ENCODE assay signal across 10 cellular contexts in the genomic region with DNA sequence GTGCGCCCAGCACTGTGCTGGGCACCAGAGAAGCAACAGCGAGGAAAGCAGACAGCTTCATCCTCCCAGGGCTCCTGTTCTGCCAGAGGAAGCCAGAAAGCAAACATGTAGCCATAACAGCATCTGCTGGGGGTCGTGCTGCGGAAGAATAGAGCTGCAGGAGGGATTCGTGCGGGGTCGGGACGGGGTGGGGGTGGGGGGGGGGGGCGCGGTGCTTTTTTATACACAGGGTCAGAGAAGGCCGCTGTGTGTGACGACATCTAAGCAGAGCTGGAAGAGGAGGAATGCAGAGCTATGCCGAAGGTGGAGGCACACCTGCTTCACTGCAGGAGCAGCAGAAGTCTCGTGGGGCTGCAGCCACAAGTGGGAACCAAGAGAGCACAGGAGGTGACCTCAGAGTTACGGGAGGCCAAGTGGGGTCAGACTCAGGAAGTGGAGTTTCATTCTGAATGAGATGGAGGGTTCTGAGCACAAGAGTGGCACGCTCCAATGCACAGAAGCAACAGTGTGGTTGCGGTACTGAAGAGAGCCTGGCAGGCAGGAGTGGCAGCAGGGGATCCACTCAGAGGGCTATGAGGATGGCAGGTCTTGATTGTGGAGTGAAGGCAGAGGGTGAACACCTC. TPM values are rescaled to one million over a fixed set of nuclear protein-coding genes. Genes with fewer than 3 reads are reported as not detected.
A peak's percentile ranks its signal among the peaks of the same experiment; 100 is the strongest.
DNase-seq lines count a peak whose midpoint lies in the region; ATAC-seq, FAIRE-seq and TF ChIP-seq lines count a peak whose summit lies in the region.
"Had no signal": no experiment of that assay in that cellular context is flagged by ENCODE, and none has a peak within 500 bp of the region (broad histone marks: within the 10 kb centered on the region; RNA-seq: fewer than 3 reads in every experiment).

No MANE protein-coding gene starts in this region.

- FAIRE-seq in GM12891 (lab: Jason Lieb, UNC): peak; percentile 100

- peak; percentile 76 for DNase-seq in GM12891 (ENCODE audit: insufficient read length, low spot score)
- no peak for DNase-seq in lower lobe of right lung
- DNase-seq in SK-N-SH: no peak
- DNase-seq in WERI-Rb-1: no peak
- DNase-seq in sigmoid colon: no peak
- DNase-seq: activated CD8-positive, alpha-beta memory T cell treated with anti-CD3 and anti-CD28 coated beads for 24 hours had no signal

- TF ChIP-seq EP300 in SK-N-SH (IDR thresholded peaks at IDR 0.05; ENCODE audit: borderline replicate concordance in 1 of 2, low read depth in 1 of 2, low read length in 1 of 2): no peak
- TF ChIP-seq EP300 in sigmoid colon (IDR thresholded peaks at IDR 0.05): no peak

- TF ChIP-seq RAD21 in SK-N-SH (IDR thresholded peaks at IDR 0.05; ENCODE audit: low read length): no peak

- no peak overlapping the region for H3K9ac ChIP-seq in SK-N-SH

- peak overlapping the region; percentile 17 for H3K4me3 Mint-ChIP-seq in activated T-helper 17 cell treated with anti-CD3 and anti-CD28 coated beads, Interleukin-2, amount 50 U/mL, for 72 hours

- H3K36me3 ChIP-seq in lower lobe of right lung (no peaks in the 10 kb centered on the region), SK-N-SH (replicated peaks in 1 of 2; ENCODE audit: control insufficient read depth in 1 of 2, insufficient read depth in 2 of 2, low read length in 1 of 2) (no peaks in the 10 kb centered on the region), WERI-Rb-1 (no peaks in the 10 kb centered on the region), sigmoid colon (no peaks in the 10 kb centered on the region)

- ATAC-seq in GM19328 (IDR thresholded peaks at IDR 0.05; ENCODE audit: unreplicated experiment): peak; percentile 94
- ATAC-seq in HG03097 (IDR thresholded peaks at IDR 0.05; ENCODE audit: low FRiP score, unreplicated experiment): peak; percentile 92
- ATAC-seq in activated T-helper 17 cell treated with anti-CD3 and anti-CD28 coated beads, Interleukin-2, amount 50 U/mL, for 72 hours (replicated peaks): peak; percentile 93
- no peak for ATAC-seq in lower lobe of right lung
- ATAC-seq: HCT116 had no signal

- CTCF ChIA-PET in SK-N-SH (lab: Yijun Ruan, JAX): interaction anchor here (1.0 to 6.5 kb wide), 8 partner anchors 8 to 173 kb away, joined by 3 to 39 read pairs (median 7); no protein-coding TSS in a partner anchor

- H3F3A ChIP-seq in SK-N-SH (replicated peaks; ENCODE audit: insufficient read depth): peaks cover 17% of the 10 kb centered on the region

- no peaks in the 10 kb centered on the region for H3K79me2 ChIP-seq in SK-N-SH (ENCODE audit: insufficient read depth)

- H3K9me3 ChIP-seq in lower lobe of right lung: no peaks in the 10 kb centered on the region
- H3K9me3 ChIP-seq in SK-N-SH: no peaks in the 10 kb centered on the region
- no peaks in the 10 kb centered on the region for H3K9me3 ChIP-seq in WERI-Rb-1 (ENCODE audit: severe bottlenecking)
- no peaks in the 10 kb centered on the region for H3K9me3 ChIP-seq in sigmoid colon

- POLR2A ChIA-PET in SK-N-SH (lab: Yijun Ruan, JAX): no interaction called here

- TF ChIP-seq CTCF in lower lobe of right lung (IDR thresholded peaks at IDR 0.05) (no peak), SK-N-SH (IDR thresholded peaks at IDR 0.05) (no peak), WERI-Rb-1 (IDR thresholded peaks at IDR 0.05; ENCODE audit: low read depth, low read length) (no peak), sigmoid colon (IDR thresholded peaks at IDR 0.05) (no peak)

- H3K27ac ChIP-seq in lower lobe of right lung (no peak overlapping the region), SK-N-SH (ENCODE audit: low read depth in 2 of 2, low read length in 1 of 2) (no peak overlapping the region), WERI-Rb-1 (no peak overlapping the region), sigmoid colon (no peak overlapping the region)

- H3K9me3 Mint-ChIP-seq in activated T-helper 17 cell treated with anti-CD3 and anti-CD28 coated beads, Interleukin-2, amount 50 U/mL, for 72 hours: no peaks in the 10 kb centered on the region

- H3K4me2 ChIP-seq in SK-N-SH: no peak overlapping the region

- no peak overlapping the region for H2AFZ ChIP-seq in SK-N-SH (ENCODE audit: low read depth)

- WGBS in SK-N-SH (ENCODE audit: low lambda C conversion rate): 89% methylated on average over 16 of the region's 17 CpGs
- WGBS in sigmoid colon, 2 donors: 62 to 86% methylated on average over 17 of the region's 17 CpGs

- H3K4me3 ChIP-seq in lower lobe of right lung: no peak overlapping the region
- no peak overlapping the region for H3K4me3 ChIP-seq in SK-N-SH (ENCODE audit: low read depth in 2 of 2, low read length in 1 of 2)
- no peak overlapping the region for H3K4me3 ChIP-seq in WERI-Rb-1 (ENCODE audit: low read depth, low read length)
- H3K4me3 ChIP-seq in sigmoid colon: no peak overlapping the region

- H3K9me2 ChIP-seq in SK-N-SH: no peaks in the 10 kb centered on the region

- intact Hi-C loops in lower lobe of right lung (cut with DNase I): no loop called here
- intact Hi-C loops in sigmoid colon (cut with DNase I): no loop called here

- H3K4me1 Mint-ChIP-seq in activated T-helper 17 cell treated with anti-CD3 and anti-CD28 coated beads, Interleukin-2, amount 50 U/mL, for 72 hours: peaks cover 7% of the 10 kb centered on the region

- no peaks in the 10 kb centered on the region for H3K27me3 ChIP-seq in lower lobe of right lung (ENCODE audit: low read depth)
- no peaks in the 10 kb centered on the region for H3K27me3 ChIP-seq in SK-N-SH (ENCODE audit: insufficient read depth)
- H3K27me3 ChIP-seq in WERI-Rb-1 (ENCODE audit: insufficient read depth, low read depth, severe bottlenecking): no peaks in the 10 kb centered on the region
- no peaks in the 10 kb centered on the region for H3K27me3 ChIP-seq in sigmoid colon

- TF ChIP-seq POLR2A in GM12891 (IDR thresholded peaks at IDR 0.05; ENCODE audit: low read depth, low read length) (no peak), sigmoid colon (IDR thresholded peaks at IDR 0.05) (no peak)

- H3K27me3 Mint-ChIP-seq in activated T-helper 17 cell treated with anti-CD3 and anti-CD28 coated beads, Interleukin-2, amount 50 U/mL, for 72 hours: no peaks in the 10 kb centered on the region

- H4K20me1 ChIP-seq in SK-N-SH (ENCODE audit: insufficient read depth): no peaks in the 10 kb centered on the region

- H3K36me3 Mint-ChIP-seq in activated T-helper 17 cell treated with anti-CD3 and anti-CD28 coated beads, Interleukin-2, amount 50 U/mL, for 72 hours (ENCODE audit: low read depth): no peaks in the 10 kb centered on the region

- peak overlapping the region; percentile 62 for H3K27ac Mint-ChIP-seq in activated T-helper 17 cell treated with anti-CD3 and anti-CD28 coated beads, Interleukin-2, amount 50 U/mL, for 72 hours

- H3K4me1 ChIP-seq in lower lobe of right lung: peaks cover 25% of the 10 kb centered on the region
- peaks cover 18 to 26% of the 10 kb centered on the region in 2 experiments for H3K4me1 ChIP-seq in SK-N-SH (ENCODE audit: control insufficient read depth in 1 of 2, insufficient read depth in 2 of 2, low read depth in 1 of 2, low read length in 1 of 2)
- H3K4me1 ChIP-seq in sigmoid colon: no peaks in the 10 kb centered on the region

TF ChIP-seq in GM12891, 5 proteins besides CTCF, POLR2A, EP300 and RAD21:
- TF ChIP-seq POU2F2 (IDR thresholded peaks at IDR 0.05; ENCODE audit: low read depth, low read length) (peak; percentile 81), SPI1 (IDR thresholded peaks at IDR 0.05; ENCODE audit: low read depth, low read length) (peak; percentile 83), PAX5 (IDR thresholded peaks at IDR 0.05; ENCODE audit: insufficient read depth, low read length, severe bottlenecking) (peak; percentile 95), POLR2AphosphoS5 (IDR thresholded peaks at IDR 0.05; ENCODE audit: low read depth, low read length) (peak; percentile 48; the same call in 1 of the 2 replicates), TAF1 (IDR thresholded peaks at IDR 0.05; ENCODE audit: low read depth, low read length) (no peak)

TF ChIP-seq in SK-N-SH, 30 proteins besides CTCF, POLR2A, EP300 and RAD21 (continues in another document):
- TF ChIP-seq POLR2AphosphoS5 (IDR thresholded peaks at IDR 0.05; ENCODE audit: low read depth, low read length) (no peak), MAX (IDR thresholded peaks at IDR 0.05; ENCODE audit: low read depth) (no peak), NFIC (IDR thresholded peaks at IDR 0.05; ENCODE audit: borderline replicate concordance) (no peak), IRF3 (IDR thresholded peaks at IDR 0.05; ENCODE audit: low read depth, low read length) (no peak), YY1 (IDR thresholded peaks at IDR 0.05; ENCODE audit: low read depth) (no peak)

RNA-seq across cellular contexts. Expression of gene PKD1L1, which starts 11.1 kb away (rescaled TPM):
- 0.03 TPM for polyA plus RNA-seq in GM12891 (2012; ENCODE audit: low read depth, missing spikeins)
- total RNA-seq in activated T-helper 17 cell treated with anti-CD3 and anti-CD28 coated beads, Interleukin-2, amount 50 U/mL, for 72 hours: under 1 TPM; 0.16 to 0.61 TPM
- total RNA-seq in lower lobe of right lung (0.59 TPM), sigmoid colon (under 1 TPM; 0.16 to 0.71 (median 0.41) TPM)
- polyA plus RNA-seq in SK-N-SH (2012; rRNA removed) (0.10 TPM in 2 replicates), sigmoid colon (1 to 10 TPM in 1 of 3 donors, under 1 TPM in 1, not detected in 1; 0.70 to 1.2 TPM)
- polyA plus RNA-seq in SK-N-SH (2012; cell fraction: cytosol; rRNA removed): 0.08 and 0.16 TPM in 2 replicates
- polyA plus RNA-seq in SK-N-SH (2012; cell fraction: nucleus; rRNA removed): 0.06 and 0.12 TPM in 2 replicates

RNA-seq across cellular contexts. Expression of gene HUS1, which starts 42.2 kb away (rescaled TPM):
- 12.8 TPM for polyA plus RNA-seq in GM12891 (2012; ENCODE audit: low read depth, missing spikeins)
- 10 to 100 TPM; 50.0 to 59.7 TPM for total RNA-seq in activated T-helper 17 cell treated with anti-CD3 and anti-CD28 coated beads, Interleukin-2, amount 50 U/mL, for 72 hours
- total RNA-seq in lower lobe of right lung (39.2 TPM), sigmoid colon (10 to 100 TPM; 17.9 to 35.0 (median 27.8) TPM)
- polyA plus RNA-seq in SK-N-SH (2012; rRNA removed) (17.8 and 22.9 TPM in 2 replicates), sigmoid colon (10 to 100 TPM; 15.7 to 25.7 (median 22.8) TPM)
- 23.4 and 25.8 TPM in 2 replicates for polyA plus RNA-seq in SK-N-SH (2012; cell fraction: cytosol; rRNA removed)
- polyA plus RNA-seq in SK-N-SH (2012; cell fraction: nucleus; rRNA removed): 13.7 and 23.4 TPM in 2 replicates

Comparison
In these comparisons a context has a peak if more than half of its experiments do, and no peak if none do; other contexts are left out.
1. ATAC-seq: peak in GM19328 (single experiment), HG03097 (single experiment) and activated T-helper 17 cell treated with anti-CD3 and anti-CD28 coated beads, Interleukin-2, amount 50 U/mL, for 72 hours (single experiment); none in lower lobe of right lung (0 of 2).